ENCODE assay signal across 1 cellular context in the genomic region with DNA sequence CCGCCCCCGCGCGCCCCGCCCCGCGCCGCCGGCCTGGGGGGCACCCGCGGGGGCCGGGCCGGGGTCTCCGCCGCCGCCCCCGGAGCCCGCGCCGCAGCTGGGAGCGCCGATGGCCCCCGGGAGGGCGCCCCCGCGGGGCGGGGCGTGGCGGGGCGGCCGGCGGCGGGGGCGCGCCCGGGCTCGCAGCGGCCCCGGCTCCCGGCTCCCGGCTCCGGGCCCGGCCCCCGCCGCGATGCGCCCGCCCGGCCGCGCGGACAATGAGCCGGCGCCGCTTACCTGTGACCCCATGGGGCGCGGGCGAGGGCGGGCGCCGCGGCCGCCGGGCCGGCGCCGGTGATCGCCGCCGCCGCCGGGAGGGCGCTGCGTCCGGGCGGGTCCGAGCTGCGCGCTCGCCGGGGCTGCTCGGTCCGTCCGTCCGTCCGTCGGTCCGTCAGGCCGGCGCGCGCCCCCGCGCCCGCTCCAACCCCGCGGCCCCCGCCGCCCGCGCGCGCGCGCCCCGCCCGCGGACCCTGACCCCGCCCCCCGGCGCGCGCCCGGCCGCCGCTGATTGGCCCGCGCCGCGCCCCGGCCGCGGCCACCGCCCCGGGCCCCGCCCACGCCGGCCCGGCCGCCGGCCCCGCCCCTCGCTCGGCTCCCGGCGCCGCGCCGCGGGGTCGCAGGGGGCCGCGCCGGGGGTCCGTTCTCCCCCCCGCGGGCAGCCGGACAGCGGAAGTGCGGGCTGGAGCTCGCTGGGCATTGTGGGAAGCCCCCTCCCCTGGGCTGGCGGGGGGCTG.
TF ChIP-seq lines count a peak whose summit lies in the region.

TSS of gene ZBTB46 (minus strand) at position 444 of the 773 bp plus-strand sequence. CDS start 40,507 bp downstream, outside the sequence.

TF ChIP-seq in HepG2, 621 proteins besides CTCF, POLR2A, EP300 and RAD21 (continued from another document):
- TF ChIP-seq, protein P1, sequence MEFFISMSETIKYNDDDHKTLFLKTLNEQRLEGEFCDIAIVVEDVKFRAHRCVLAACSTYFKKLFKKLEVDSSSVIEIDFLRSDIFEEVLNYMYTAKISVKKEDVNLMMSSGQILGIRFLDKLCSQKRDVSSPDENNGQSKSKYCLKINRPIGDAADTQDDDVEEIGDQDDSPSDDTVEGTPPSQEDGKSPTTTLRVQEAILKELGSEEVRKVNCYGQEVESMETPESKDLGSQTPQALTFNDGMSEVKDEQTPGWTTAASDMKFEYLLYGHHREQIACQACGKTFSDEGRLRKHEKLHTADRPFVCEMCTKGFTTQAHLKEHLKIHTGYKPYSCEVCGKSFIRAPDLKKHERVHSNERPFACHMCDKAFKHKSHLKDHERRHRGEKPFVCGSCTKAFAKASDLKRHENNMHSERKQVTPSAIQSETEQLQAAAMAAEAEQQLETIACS (CRISPR knock-in tag; IDR thresholded peaks at IDR 0.05), result peak; percentile 64
- TF ChIP-seq ZNF841 (CRISPR knock-in tag; IDR thresholded peaks at IDR 0.05; ENCODE audit: borderline replicate concordance), result no peak
- TF ChIP-seq, protein P2, sequence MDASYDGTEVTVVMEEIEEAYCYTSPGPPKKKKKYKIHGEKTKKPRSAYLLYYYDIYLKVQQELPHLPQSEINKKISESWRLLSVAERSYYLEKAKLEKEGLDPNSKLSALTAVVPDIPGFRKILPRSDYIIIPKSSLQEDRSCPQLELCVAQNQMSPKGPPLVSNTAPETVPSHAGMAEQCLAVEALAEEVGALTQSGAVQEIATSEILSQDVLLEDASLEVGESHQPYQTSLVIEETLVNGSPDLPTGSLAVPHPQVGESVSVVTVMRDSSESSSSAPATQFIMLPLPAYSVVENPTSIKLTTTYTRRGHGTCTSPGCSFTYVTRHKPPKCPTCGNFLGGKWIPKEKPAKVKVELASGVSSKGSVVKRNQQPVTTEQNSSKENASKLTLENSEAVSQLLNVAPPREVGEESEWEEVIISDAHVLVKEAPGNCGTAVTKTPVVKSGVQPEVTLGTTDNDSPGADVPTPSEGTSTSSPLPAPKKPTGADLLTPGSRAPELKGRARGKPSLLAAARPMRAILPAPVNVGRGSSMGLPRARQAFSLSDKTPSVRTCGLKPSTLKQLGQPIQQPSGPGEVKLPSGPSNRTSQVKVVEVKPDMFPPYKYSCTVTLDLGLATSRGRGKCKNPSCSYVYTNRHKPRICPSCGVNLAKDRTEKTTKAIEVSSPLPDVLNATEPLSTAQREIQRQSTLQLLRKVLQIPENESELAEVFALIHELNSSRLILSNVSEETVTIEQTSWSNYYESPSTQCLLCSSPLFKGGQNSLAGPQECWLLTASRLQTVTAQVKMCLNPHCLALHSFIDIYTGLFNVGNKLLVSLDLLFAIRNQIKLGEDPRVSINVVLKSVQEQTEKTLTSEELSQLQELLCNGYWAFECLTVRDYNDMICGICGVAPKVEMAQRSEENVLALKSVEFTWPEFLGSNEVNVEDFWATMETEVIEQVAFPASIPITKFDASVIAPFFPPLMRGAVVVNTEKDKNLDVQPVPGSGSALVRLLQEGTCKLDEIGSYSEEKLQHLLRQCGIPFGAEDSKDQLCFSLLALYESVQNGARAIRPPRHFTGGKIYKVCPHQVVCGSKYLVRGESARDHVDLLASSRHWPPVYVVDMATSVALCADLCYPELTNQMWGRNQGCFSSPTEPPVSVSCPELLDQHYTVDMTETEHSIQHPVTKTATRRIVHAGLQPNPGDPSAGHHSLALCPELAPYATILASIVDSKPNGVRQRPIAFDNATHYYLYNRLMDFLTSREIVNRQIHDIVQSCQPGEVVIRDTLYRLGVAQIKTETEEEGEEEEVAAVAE (CRISPR knock-in tag; IDR thresholded peaks at IDR 0.05; ENCODE audit: borderline replicate concordance), result no peak
- TF ChIP-seq, protein P3, sequence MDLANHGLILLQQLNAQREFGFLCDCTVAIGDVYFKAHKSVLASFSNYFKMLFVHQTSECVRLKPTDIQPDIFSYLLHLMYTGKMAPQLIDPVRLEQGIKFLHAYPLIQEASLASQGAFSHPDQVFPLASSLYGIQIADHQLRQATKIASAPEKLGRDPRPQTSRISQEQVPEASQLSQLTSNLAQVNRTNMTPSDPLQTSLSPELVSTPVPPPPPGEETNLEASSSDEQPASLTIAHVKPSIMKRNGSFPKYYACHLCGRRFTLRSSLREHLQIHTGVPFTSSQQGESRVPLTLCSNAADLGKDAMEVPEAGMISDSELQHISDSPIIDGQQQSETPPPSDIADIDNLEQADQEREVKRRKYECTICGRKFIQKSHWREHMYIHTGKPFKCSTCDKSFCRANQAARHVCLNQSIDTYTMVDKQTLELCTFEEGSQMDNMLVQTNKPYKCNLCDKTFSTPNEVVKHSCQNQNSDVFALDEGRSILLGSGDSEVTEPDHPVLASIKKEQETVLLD (CRISPR knock-in tag; IDR thresholded peaks at IDR 0.05; ENCODE audit: low read depth), result peak; percentile 71; the same call in 1 of the 2 replicates
- TF ChIP-seq SIX4 (CRISPR knock-in tag; IDR thresholded peaks at IDR 0.05), result no peak
- TF ChIP-seq, protein P4, sequence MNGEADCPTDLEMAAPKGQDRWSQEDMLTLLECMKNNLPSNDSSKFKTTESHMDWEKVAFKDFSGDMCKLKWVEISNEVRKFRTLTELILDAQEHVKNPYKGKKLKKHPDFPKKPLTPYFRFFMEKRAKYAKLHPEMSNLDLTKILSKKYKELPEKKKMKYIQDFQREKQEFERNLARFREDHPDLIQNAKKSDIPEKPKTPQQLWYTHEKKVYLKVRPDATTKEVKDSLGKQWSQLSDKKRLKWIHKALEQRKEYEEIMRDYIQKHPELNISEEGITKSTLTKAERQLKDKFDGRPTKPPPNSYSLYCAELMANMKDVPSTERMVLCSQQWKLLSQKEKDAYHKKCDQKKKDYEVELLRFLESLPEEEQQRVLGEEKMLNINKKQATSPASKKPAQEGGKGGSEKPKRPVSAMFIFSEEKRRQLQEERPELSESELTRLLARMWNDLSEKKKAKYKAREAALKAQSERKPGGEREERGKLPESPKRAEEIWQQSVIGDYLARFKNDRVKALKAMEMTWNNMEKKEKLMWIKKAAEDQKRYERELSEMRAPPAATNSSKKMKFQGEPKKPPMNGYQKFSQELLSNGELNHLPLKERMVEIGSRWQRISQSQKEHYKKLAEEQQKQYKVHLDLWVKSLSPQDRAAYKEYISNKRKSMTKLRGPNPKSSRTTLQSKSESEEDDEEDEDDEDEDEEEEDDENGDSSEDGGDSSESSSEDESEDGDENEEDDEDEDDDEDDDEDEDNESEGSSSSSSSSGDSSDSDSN (CRISPR knock-in tag; IDR thresholded peaks at IDR 0.05), result no peak
- peak; percentile 70 for TF ChIP-seq PATZ1 (CRISPR knock-in tag; IDR thresholded peaks at IDR 0.05)
